Comparison of ENCODE assay signal across 1 cellular context in genomic region chr21:17467392-17467791, GRCh38.
TF ChIP-seq lines count a peak whose summit lies in the region.

No MANE protein-coding gene starts in this region.

TF ChIP-seq in K562, 482 proteins besides CTCF, POLR2A, EP300 and RAD21:
- no peak for TF ChIP-seq ZBTB34 (CRISPR knock-in tag; IDR thresholded peaks at IDR 0.05)
- TF ChIP-seq PKNOX1 (IDR thresholded peaks at IDR 0.05), result no peak
- no peak for TF ChIP-seq NEUROD1 (IDR thresholded peaks at IDR 0.05; ENCODE audit: borderline replicate concordance, low read depth, low read length, partially characterized antibody)
- no peak for TF ChIP-seq REST (CRISPR knock-in tag; IDR thresholded peaks at IDR 0.05; ENCODE audit: low read depth)
- TF ChIP-seq RFX5 (IDR thresholded peaks at IDR 0.05; ENCODE audit: low read depth, low read length), result no peak
- TF ChIP-seq ZNF165 (CRISPR knock-in tag; IDR thresholded peaks at IDR 0.05; ENCODE audit: borderline replicate concordance), result no peak
- TF ChIP-seq ZC3H8 (IDR thresholded peaks at IDR 0.05), result no peak
- TF ChIP-seq POLR2H (tag; IDR thresholded peaks at IDR 0.05; ENCODE audit: low read depth), result no peak
